Comparison of ENCODE assay signal across 18 cellular contexts in the genomic region with DNA sequence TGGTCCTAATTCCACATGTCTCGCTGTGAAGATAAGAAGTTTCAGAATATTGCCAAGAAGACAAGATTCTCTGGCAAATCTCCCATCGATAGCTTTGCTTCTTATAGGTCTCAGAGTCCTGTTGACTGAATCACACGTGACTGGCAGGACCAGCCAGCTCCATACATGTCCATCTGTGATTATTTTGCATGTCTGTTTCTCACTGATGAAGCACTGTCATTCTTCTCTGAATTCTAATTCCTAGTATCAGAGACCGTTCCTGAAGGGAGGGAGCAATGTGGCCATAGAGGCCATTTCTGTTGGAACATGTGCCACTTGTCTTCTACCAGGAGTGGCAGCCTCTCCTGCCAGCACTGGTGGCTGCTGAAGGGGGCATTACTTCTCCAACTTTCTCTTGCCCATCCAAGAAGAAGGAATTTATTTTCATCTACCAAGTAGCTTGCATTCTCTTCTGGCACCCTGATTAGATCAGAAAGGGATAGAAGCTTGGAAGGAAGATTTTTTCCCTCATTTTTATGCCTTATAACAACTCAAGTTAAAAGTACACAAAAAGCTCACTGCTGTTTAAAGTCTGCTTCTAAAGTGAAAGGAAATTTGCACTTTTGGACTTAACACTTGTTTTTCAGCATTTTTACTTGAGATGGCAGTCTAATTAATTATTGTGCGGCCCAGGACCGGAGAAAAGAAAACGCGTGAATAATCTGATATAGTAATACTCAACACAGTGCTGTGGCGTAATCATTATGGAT.
DNase-seq lines count a peak whose midpoint lies in the region; ATAC-seq, FAIRE-seq and TF ChIP-seq lines count a peak whose summit lies in the region.
"Had no signal": no experiment of that assay in that cellular context is flagged by ENCODE, and none has a peak within 500 bp of the region (broad histone marks: within the 10 kb centered on the region; RNA-seq: fewer than 3 reads in every experiment).

No MANE protein-coding gene starts in this region.

- no peaks in the 10 kb centered on the region for H3K27me3 ChIP-seq in Loucy (ENCODE audit: insufficient read depth, low read length, poor library complexity, severe bottlenecking)
- H3K27me3 ChIP-seq: BLaER1 had no signal

- no peak overlapping the region for H3K4me2 ChIP-seq in A549
- no peak overlapping the region for H3K4me2 ChIP-seq in Loucy (ENCODE audit: low read depth, low read length, poor library complexity, severe bottlenecking)
- H3K4me2 ChIP-seq: BLaER1 had no signal

- no peak for TF ChIP-seq RAD21 in A549 (conservative IDR thresholded peaks at IDR 0.05 in 1 of 2, IDR thresholded peaks at IDR 0.05 in 1 of 2)

- H3K27ac ChIP-seq in A549: no peak overlapping the region
- H3K27ac ChIP-seq in VCaP: peak overlapping the region; percentile 18
- H3K27ac ChIP-seq: 22Rv1, BLaER1 had no signal

- H4K20me1 ChIP-seq in Loucy (ENCODE audit: insufficient read depth, low read length, poor library complexity, severe bottlenecking): no peaks in the 10 kb centered on the region
- H4K20me1 ChIP-seq: BLaER1 had no signal

- TF ChIP-seq CTCF in A549 (IDR thresholded peaks at IDR 0.05) (no peak), Loucy (conservative IDR thresholded peaks at IDR 0.05; ENCODE audit: low read length) (no peak), VCaP (conservative IDR thresholded peaks at IDR 0.05) (no peak), omental fat pad (IDR thresholded peaks at IDR 0.05) (no peak)

- no peaks in the 10 kb centered on the region for H3K36me3 ChIP-seq in Loucy (ENCODE audit: insufficient read depth, low read length)
- H3K36me3 ChIP-seq: BLaER1 had no signal

- H3K9me3 ChIP-seq in A549: no peaks in the 10 kb centered on the region
- no peaks in the 10 kb centered on the region for H3K9me3 ChIP-seq in Loucy (ENCODE audit: insufficient read depth, low read depth, low read length)
- H3K9me3 ChIP-seq: BLaER1 had no signal

- H3K4me3 ChIP-seq in A549 (no peak overlapping the region), Loucy (ENCODE audit: low read length, poor library complexity, severe bottlenecking) (no peak overlapping the region)
- H3K4me3 ChIP-seq: BLaER1, GM12878 had no signal

- no peaks in the 10 kb centered on the region for H3K4me1 ChIP-seq in A549
- no peaks in the 10 kb centered on the region for H3K4me1 ChIP-seq in Loucy (ENCODE audit: insufficient read depth, low read length, poor library complexity, severe bottlenecking)

- H3K79me2 ChIP-seq in Loucy (ENCODE audit: insufficient read depth, low read length): no peaks in the 10 kb centered on the region

- TF ChIP-seq EP300 in A549 (IDR thresholded peaks at IDR 0.05): no peak

- WGBS in A549 (ENCODE audit: missing lambda C conversion rate): 81% methylated on average over 9 of the region's 9 CpGs

- H3K9ac ChIP-seq in Loucy (ENCODE audit: low read depth, low read length, poor library complexity, severe bottlenecking): no peak overlapping the region
- H3K9ac ChIP-seq: BLaER1 had no signal

- DNase-seq in A549 (ENCODE audit: low read depth in 1 of 2, low spot score in 1 of 2): no peak
- no peak for DNase-seq in left lobe of liver (ENCODE audit: low spot score)
- DNase-seq in omental fat pad (ENCODE audit: low spot score): no peak
- DNase-seq in NCI-H146 (lab: John Stamatoyannopoulos, UW): no peak
- DNase-seq: AML-193; Calu3; CD4-positive, CD25-positive, alpha-beta regulatory T cell; DMS 273 treated with DMSO at 0.1 percent for 48 hours; GOT3; H9 had no signal

- H3F3A ChIP-seq in Loucy (ENCODE audit: low read depth): no peaks in the 10 kb centered on the region; the same call in 1 of the 2 replicates

- H3K9me2 ChIP-seq in Loucy (replicated peaks; ENCODE audit: low read depth, low read length): no peaks in the 10 kb centered on the region

- POLR2A ChIA-PET in A549 (lab: Yijun Ruan, JAX): no interaction called here

- FAIRE-seq in A549 (lab: Jason Lieb, UNC): peak; percentile 73
- FAIRE-seq: GM12878, GM18507 had no signal

- CTCF ChIA-PET in A549 (lab: Yijun Ruan, JAX): interaction anchor here (1.0 kb wide), 1 partner anchor 63 kb away, joined by 3 read pairs; no protein-coding TSS in a partner anchor

- 0 out of 2 replicates have a peak overlapping the region, but pooled peaks have one; percentile 9 for H2AFZ ChIP-seq in Loucy (ENCODE audit: low read length)

- ATAC-seq in A549 (no peak), left lobe of liver (peak; percentile 86), omental fat pad (ENCODE audit: low FRiP score) (no peak), GM18519 (IDR thresholded peaks at IDR 0.05; ENCODE audit: low FRiP score, unreplicated experiment) (no peak), HG03571 (IDR thresholded peaks at IDR 0.05; ENCODE audit: unreplicated experiment) (no peak)
- ATAC-seq: GM12878 had no signal

- TF ChIP-seq POLR2A in A549 (IDR thresholded peaks at IDR 0.05; ENCODE audit: low read length): no peak

TF ChIP-seq in A549, 52 proteins besides CTCF, POLR2A, EP300 and RAD21 (continues in another document):
- TF ChIP-seq TP53 (CRISPR knock-in tag; IDR thresholded peaks at IDR 0.05): no peak
- TF ChIP-seq FOSB (CRISPR knock-in tag; IDR thresholded peaks at IDR 0.05): no peak
- TF ChIP-seq, protein P1, sequence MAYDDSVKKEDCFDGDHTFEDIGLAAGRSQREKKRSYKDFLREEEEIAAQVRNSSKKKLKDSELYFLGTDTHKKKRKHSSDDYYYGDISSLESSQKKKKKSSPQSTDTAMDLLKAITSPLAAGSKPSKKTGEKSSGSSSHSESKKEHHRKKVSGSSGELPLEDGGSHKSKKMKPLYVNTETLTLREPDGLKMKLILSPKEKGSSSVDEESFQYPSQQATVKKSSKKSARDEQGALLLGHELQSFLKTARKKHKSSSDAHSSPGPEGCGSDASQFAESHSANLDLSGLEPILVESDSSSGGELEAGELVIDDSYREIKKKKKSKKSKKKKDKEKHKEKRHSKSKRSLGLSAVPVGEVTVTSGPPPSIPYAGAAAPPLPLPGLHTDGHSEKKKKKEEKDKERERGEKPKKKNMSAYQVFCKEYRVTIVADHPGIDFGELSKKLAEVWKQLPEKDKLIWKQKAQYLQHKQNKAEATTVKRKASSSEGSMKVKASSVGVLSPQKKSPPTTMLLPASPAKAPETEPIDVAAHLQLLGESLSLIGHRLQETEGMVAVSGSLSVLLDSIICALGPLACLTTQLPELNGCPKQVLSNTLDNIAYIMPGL (CRISPR knock-in tag; IDR thresholded peaks at IDR 0.05; ENCODE audit: borderline replicate concordance): no peak
- TF ChIP-seq, protein P2, sequence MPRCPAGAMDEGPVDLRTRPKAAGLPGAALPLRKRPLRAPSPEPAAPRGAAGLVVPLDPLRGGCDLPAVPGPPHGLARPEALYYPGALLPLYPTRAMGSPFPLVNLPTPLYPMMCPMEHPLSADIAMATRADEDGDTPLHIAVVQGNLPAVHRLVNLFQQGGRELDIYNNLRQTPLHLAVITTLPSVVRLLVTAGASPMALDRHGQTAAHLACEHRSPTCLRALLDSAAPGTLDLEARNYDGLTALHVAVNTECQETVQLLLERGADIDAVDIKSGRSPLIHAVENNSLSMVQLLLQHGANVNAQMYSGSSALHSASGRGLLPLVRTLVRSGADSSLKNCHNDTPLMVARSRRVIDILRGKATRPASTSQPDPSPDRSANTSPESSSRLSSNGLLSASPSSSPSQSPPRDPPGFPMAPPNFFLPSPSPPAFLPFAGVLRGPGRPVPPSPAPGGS (IDR thresholded peaks at IDR 0.05): no peak
- no peak for TF ChIP-seq HEYL (CRISPR knock-in tag; IDR thresholded peaks at IDR 0.05)
- no peak for TF ChIP-seq POLR2AphosphoS2 (conservative IDR thresholded peaks at IDR 0.05; ENCODE audit: low read length)
- no peak for TF ChIP-seq ESRRA (IDR thresholded peaks at IDR 0.05; ENCODE audit: borderline replicate concordance, low read length)
- no peak for TF ChIP-seq RNF2 (IDR thresholded peaks at IDR 0.05; ENCODE audit: borderline replicate concordance, low read depth)
- TF ChIP-seq, protein P3, sequence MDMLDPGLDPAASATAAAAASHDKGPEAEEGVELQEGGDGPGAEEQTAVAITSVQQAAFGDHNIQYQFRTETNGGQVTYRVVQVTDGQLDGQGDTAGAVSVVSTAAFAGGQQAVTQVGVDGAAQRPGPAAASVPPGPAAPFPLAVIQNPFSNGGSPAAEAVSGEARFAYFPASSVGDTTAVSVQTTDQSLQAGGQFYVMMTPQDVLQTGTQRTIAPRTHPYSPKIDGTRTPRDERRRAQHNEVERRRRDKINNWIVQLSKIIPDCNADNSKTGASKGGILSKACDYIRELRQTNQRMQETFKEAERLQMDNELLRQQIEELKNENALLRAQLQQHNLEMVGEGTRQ (IDR thresholded peaks at IDR 0.05): no peak
- TF ChIP-seq, protein P4, sequence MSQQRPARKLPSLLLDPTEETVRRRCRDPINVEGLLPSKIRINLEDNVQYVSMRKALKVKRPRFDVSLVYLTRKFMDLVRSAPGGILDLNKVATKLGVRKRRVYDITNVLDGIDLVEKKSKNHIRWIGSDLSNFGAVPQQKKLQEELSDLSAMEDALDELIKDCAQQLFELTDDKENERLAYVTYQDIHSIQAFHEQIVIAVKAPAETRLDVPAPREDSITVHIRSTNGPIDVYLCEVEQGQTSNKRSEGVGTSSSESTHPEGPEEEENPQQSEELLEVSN (IDR thresholded peaks at IDR 0.05; ENCODE audit: borderline replicate concordance, low read depth): no peak
- TF ChIP-seq, protein P5, sequence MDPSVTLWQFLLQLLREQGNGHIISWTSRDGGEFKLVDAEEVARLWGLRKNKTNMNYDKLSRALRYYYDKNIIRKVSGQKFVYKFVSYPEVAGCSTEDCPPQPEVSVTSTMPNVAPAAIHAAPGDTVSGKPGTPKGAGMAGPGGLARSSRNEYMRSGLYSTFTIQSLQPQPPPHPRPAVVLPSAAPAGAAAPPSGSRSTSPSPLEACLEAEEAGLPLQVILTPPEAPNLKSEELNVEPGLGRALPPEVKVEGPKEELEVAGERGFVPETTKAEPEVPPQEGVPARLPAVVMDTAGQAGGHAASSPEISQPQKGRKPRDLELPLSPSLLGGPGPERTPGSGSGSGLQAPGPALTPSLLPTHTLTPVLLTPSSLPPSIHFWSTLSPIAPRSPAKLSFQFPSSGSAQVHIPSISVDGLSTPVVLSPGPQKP (IDR thresholded peaks at IDR 0.05; ENCODE audit: low read depth, low read length): no peak
- no peak for TF ChIP-seq ZNF302 (CRISPR knock-in tag; IDR thresholded peaks at IDR 0.05)
- TF ChIP-seq NR3C1 (IDR thresholded peaks at IDR 0.05): no peak
- TF ChIP-seq, protein P6, sequence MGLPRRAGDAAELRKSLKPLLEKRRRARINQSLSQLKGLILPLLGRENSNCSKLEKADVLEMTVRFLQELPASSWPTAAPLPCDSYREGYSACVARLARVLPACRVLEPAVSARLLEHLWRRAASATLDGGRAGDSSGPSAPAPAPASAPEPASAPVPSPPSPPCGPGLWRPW (IDR thresholded peaks at IDR 0.05): no peak
- TF ChIP-seq GATA3 (IDR thresholded peaks at IDR 0.05; ENCODE audit: borderline replicate concordance): no peak
- no peak for TF ChIP-seq HOXB13 (CRISPR knock-in tag; IDR thresholded peaks at IDR 0.05; ENCODE audit: low read depth)
- no peak for TF ChIP-seq HOXA7 (CRISPR knock-in tag; IDR thresholded peaks at IDR 0.05)
- no peak for TF ChIP-seq MYC (IDR thresholded peaks at IDR 0.05; ENCODE audit: borderline replicate concordance, low read length)
- TF ChIP-seq PHF8 (IDR thresholded peaks at IDR 0.05; ENCODE audit: borderline replicate concordance, low read depth): no peak
